In the genomic region with DNA sequence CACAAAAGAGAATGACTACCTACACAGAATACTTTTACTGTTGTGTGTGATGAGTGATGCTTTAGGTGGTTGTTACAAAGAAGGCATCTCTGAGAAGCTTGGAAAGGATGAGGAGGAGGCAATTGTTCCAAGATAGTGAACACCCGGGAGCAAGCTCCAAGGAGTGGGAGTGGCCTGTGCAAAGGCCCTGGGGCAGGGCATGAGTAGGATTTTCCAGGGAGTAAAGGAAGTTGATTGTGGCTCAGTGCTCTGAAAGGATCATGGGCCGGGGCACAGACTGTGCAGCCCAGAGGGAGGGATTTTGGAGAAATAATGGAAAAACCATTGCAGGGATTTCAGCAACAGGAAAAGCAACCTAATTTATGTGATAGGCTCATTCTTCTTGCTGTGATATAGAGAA, we compare ENCODE assay signal across 24 cellular contexts.
"Had no signal": no experiment of that assay in that cellular context is flagged by ENCODE, and none has a peak within 500 bp of the region (broad histone marks: within the 10 kb centered on the region; RNA-seq: fewer than 3 reads in every experiment).

No MANE protein-coding gene starts in this region.

- H3K9ac ChIP-seq: SK-N-SH had no signal

- FAIRE-seq: HepG2, RCC 7860 had no signal

- H3K36me3 ChIP-seq: MG63 had no signal

- H3K4me3 ChIP-seq: MG63 had no signal

- DNase-seq: IMR-90, Karpas-422, KG1, MG63, NCI-H1092, NCI-H1105 treated with DMSO at 0.1 percent for 48 hours, NCI-H1417 treated with DMSO at 0.1 percent for 48 hours, NCI-H146, NCI-H1694 treated with DMSO at 0.1 percent for 48 hours, NCI-H1930, NCI-H2081, NCI-H2107, NCI-H2171, NCI-H226, NCI-H446, NCI-H510A, NCI-H524 treated with DMSO at 0.1 percent for 48 hours, NCI-H69, NCI-H774, Right ventricle myocardium superior, RPMI8226, SK-N-SH had no signal

- H3K27me3 ChIP-seq: MG63 had no signal

- H3K4me2 ChIP-seq: SK-N-SH had no signal

- H3K9me3 ChIP-seq: MG63, SK-N-SH had no signal
